Comparison of ENCODE assay signal across 18 cellular contexts in genomic region chr9:73775757-73776156, GRCh38.
DNase-seq lines count a peak whose midpoint lies in the region; ATAC-seq and TF ChIP-seq lines count a peak whose summit lies in the region.
"Had no signal": no experiment of that assay in that cellular context is flagged by ENCODE, and none has a peak within 500 bp of the region (broad histone marks: within the 10 kb centered on the region; RNA-seq: fewer than 3 reads in every experiment).

No MANE protein-coding gene starts in this region.

- no peak overlapping the region for H3K27ac ChIP-seq in mammary epithelial cell (ENCODE audit: insufficient read depth, low read depth, low read length)
- H3K27ac ChIP-seq in breast epithelium, result no peak overlapping the region
- H3K27ac ChIP-seq in adrenal gland, result no peak overlapping the region
- H3K27ac ChIP-seq in mesenchymal stem cell (ENCODE audit: low read length, poor library complexity, severe bottlenecking), result no peak overlapping the region
- H3K27ac ChIP-seq in CD8-positive, alpha-beta T cell (ENCODE audit: low read depth, low read length), result no peak overlapping the region
- H3K27ac ChIP-seq: 22Rv1, PC-9, SJSA1 had no signal

- 52% methylated on average over 2 of the region's 2 CpGs for WGBS in mammary epithelial cell (ENCODE audit: low coverage, missing lambda C conversion rate)
- 47 to 66% (median 62%) methylated on average over 2 of the region's 2 CpGs for WGBS in adrenal gland, 4 donors
- no CpG with 5 or more reads among the region's 2 CpGs for WGBS in mesenchymal stem cell

- CTCF ChIA-PET in mammary epithelial cell (lab: Charles Lee; ENCODE audit: low non-redundant PET), result no interaction called here
- CTCF ChIA-PET in CD8-positive, alpha-beta T cell (lab: Charles Lee), result no interaction called here

- H3K9ac ChIP-seq in mammary epithelial cell (ENCODE audit: insufficient read depth, low read length) (no peak overlapping the region), mesenchymal stem cell (ENCODE audit: low read length) (no peak overlapping the region)

- H3K27ac Mint-ChIP-seq in CD8-positive, alpha-beta T cell, result no peak overlapping the region

- in situ Hi-C loops in mammary epithelial cell (cut with MboI; ENCODE audit: low sequenced_read_pairs in 2 of 2), result no loop called here

- no peak overlapping the region for H3K4me3 Mint-ChIP-seq in CD8-positive, alpha-beta T cell

- no peaks in the 10 kb centered on the region for H3K36me3 ChIP-seq in mammary epithelial cell (ENCODE audit: insufficient read depth, low read length)
- no peaks in the 10 kb centered on the region for H3K36me3 ChIP-seq in breast epithelium
- no peaks in the 10 kb centered on the region for H3K36me3 ChIP-seq in adrenal gland (replicated peaks in 1 of 2)
- H3K36me3 ChIP-seq in mesenchymal stem cell (ENCODE audit: control insufficient read depth in 1 of 2, insufficient read depth in 2 of 2, low read depth in 1 of 2, low read length in 2 of 2), result no peaks in the 10 kb centered on the region
- H3K36me3 ChIP-seq in CD8-positive, alpha-beta T cell (ENCODE audit: insufficient read depth, low read length), result no peaks in the 10 kb centered on the region
- H3K36me3 ChIP-seq: SJSA1 had no signal

- H2BK120ac ChIP-seq in mesenchymal stem cell (ENCODE audit: low read depth, low read length), result no peak overlapping the region

- no peaks in the 10 kb centered on the region for H4K20me1 ChIP-seq in mammary epithelial cell (ENCODE audit: insufficient read depth, low read length)

- dilution Hi-C loops in mammary epithelial cell (cut with HindIII; ENCODE audit: low sequenced_read_pairs), result no loop called here

- H2BK12ac ChIP-seq in mesenchymal stem cell (ENCODE audit: low read length in 2 of 2), result no peak overlapping the region

- H3K79me2 ChIP-seq in mammary epithelial cell (ENCODE audit: insufficient read depth, low read length), result no peaks in the 10 kb centered on the region

- H3K4me1 ChIP-seq in mammary epithelial cell (ENCODE audit: insufficient read depth, low read length) (peaks cover 6% of the 10 kb centered on the region), breast epithelium (no peaks in the 10 kb centered on the region), adrenal gland (replicated peaks in 1 of 2) (no peaks in the 10 kb centered on the region), mesenchymal stem cell (ENCODE audit: control insufficient read depth, insufficient read depth, low read depth, low read length) (no peaks in the 10 kb centered on the region)
- H3K4me1 ChIP-seq in CD8-positive, alpha-beta T cell (ENCODE audit: insufficient read depth, low read length), result no peaks in the 10 kb centered on the region
- H3K4me1 ChIP-seq: SJSA1 had no signal

- TF ChIP-seq CTCF in mammary epithelial cell (conservative IDR thresholded peaks at IDR 0.05 in 1 of 2, IDR thresholded peaks at IDR 0.05 in 1 of 2; ENCODE audit: extremely low read depth in 1 of 2, insufficient read depth in 1 of 2, low read depth in 1 of 2, low read length in 2 of 2) (no peak), breast epithelium (IDR thresholded peaks at IDR 0.05) (no peak), choroid plexus epithelial cell (conservative IDR thresholded peaks at IDR 0.05; ENCODE audit: low read depth, low read length) (no peak), fibroblast of the aortic adventitia (IDR thresholded peaks at IDR 0.05; ENCODE audit: insufficient read depth, low read length) (no peak), adrenal gland (IDR thresholded peaks at IDR 0.05) (no peak)
- no peak for TF ChIP-seq CTCF in CD8-positive, alpha-beta T cell (IDR thresholded peaks at IDR 0.05)

- H3K79me1 ChIP-seq in mesenchymal stem cell (replicated peaks; ENCODE audit: low read length, poor library complexity, severe bottlenecking), result no peaks in the 10 kb centered on the region

- BruUV-seq in mammary epithelial cell (replicated peaks; lab: Mats Ljungman, UMichigan), result no TSS peak

- H3K18ac ChIP-seq in mesenchymal stem cell (ENCODE audit: low read depth in 1 of 2, low read length in 2 of 2), result no peak overlapping the region

- H2BK15ac ChIP-seq in mesenchymal stem cell (ENCODE audit: low read depth, poor library complexity, severe bottlenecking), result no peak overlapping the region

- no peak overlapping the region for H2BK5ac ChIP-seq in mesenchymal stem cell (ENCODE audit: low read depth, low read length, poor library complexity, severe bottlenecking)

- H3K4me3 ChIP-seq in mammary epithelial cell (replicated peaks in 1 of 3; ENCODE audit: insufficient read depth in 1 of 3, low read depth in 2 of 3, low read length in 3 of 3) (no peak overlapping the region), breast epithelium (no peak overlapping the region), choroid plexus epithelial cell (ENCODE audit: low read depth, low read length) (no peak overlapping the region), fibroblast of the aortic adventitia (ENCODE audit: low read depth, low read length) (no peak overlapping the region), adrenal gland (no peak overlapping the region), mesenchymal stem cell (ENCODE audit: insufficient read depth in 1 of 2, low read depth in 1 of 2, low read length in 2 of 2) (no peak overlapping the region)
- no peak overlapping the region for H3K4me3 ChIP-seq in CD8-positive, alpha-beta T cell (ENCODE audit: low read depth, low read length)
- H3K4me3 ChIP-seq: PC-9, SJSA1 had no signal

- TF ChIP-seq POLR2A in breast epithelium (IDR thresholded peaks at IDR 0.05), result no peak
- no peak for TF ChIP-seq POLR2A in adrenal gland (IDR thresholded peaks at IDR 0.05)

- intact Hi-C loops in mammary epithelial cell (cut with micrococcal nuclease), result no loop called here
- intact Hi-C loops in breast epithelium (cut with DNase I; ENCODE audit: low total_unique reads), result no loop called here
- intact Hi-C loops in adrenal gland (cut with DNase I), result no loop called here
- intact Hi-C loops in CD8-positive, alpha-beta T cell (cut with DNase I, micrococcal nuclease), result no loop called here

- H3K14ac ChIP-seq in mesenchymal stem cell (ENCODE audit: low read length in 2 of 2), result no peak overlapping the region

- no peaks in the 10 kb centered on the region for H3K36me3 Mint-ChIP-seq in CD8-positive, alpha-beta T cell

- peak; percentile 26 for DNase-seq in mammary epithelial cell
- DNase-seq in breast epithelium (ENCODE audit: low spot score in 2 of 2), result no peak
- peak; percentile 56 for DNase-seq in choroid plexus epithelial cell (ENCODE audit: low read depth)
- peak; percentile 4 for DNase-seq in fibroblast of the aortic adventitia (ENCODE audit: low read depth)
- DNase-seq in adrenal gland, result no peak
- no peak for DNase-seq in mesenchymal stem cell
- DNase-seq in CD8-positive, alpha-beta T cell, result no peak
- DNase-seq: ACHN, KBM-7, NCI-H2029, NCI-H446 treated with DMSO at 0.1 percent for 48 hours, NCI-H526 treated with DMSO at 0.1 percent for 48 hours, PC-9, Right ventricle myocardium superior had no signal

- ATAC-seq in GM18868 (IDR thresholded peaks at IDR 0.05; ENCODE audit: unreplicated experiment), result no peak
- ATAC-seq in CD8-positive, alpha-beta T cell, result no peak
- ATAC-seq: HCT116 had no signal

- no peaks in the 10 kb centered on the region for H3K4me1 Mint-ChIP-seq in CD8-positive, alpha-beta T cell (ENCODE audit: low read depth)

- POLR2A ChIA-PET in CD8-positive, alpha-beta T cell (lab: Charles Lee), result no interaction called here

- H3K27me3 ChIP-seq in mammary epithelial cell (ENCODE audit: insufficient read depth, low read length) (no peaks in the 10 kb centered on the region), breast epithelium (no peaks in the 10 kb centered on the region), adrenal gland (no peaks in the 10 kb centered on the region), mesenchymal stem cell (ENCODE audit: control insufficient read depth in 1 of 2, insufficient read depth in 1 of 2, low read length in 2 of 2) (no peaks in the 10 kb centered on the region)
- no peaks in the 10 kb centered on the region for H3K27me3 ChIP-seq in CD8-positive, alpha-beta T cell (ENCODE audit: insufficient read depth, low read length)
- H3K27me3 ChIP-seq: SJSA1 had no signal

- H3K4me2 ChIP-seq in mammary epithelial cell (ENCODE audit: insufficient read depth, low read depth, low read length), result no peak overlapping the region
- H3K4me2 ChIP-seq in mesenchymal stem cell (ENCODE audit: low read length, poor library complexity, severe bottlenecking), result no peak overlapping the region
- H3K4me2 ChIP-seq: PC-9 had no signal

- H2AFZ ChIP-seq in mammary epithelial cell (ENCODE audit: low read depth, low read length) (no peak overlapping the region), mesenchymal stem cell (ENCODE audit: low read depth, low read length) (no peak overlapping the region)
- H2AFZ ChIP-seq: PC-9 had no signal

- peaks cover 3% of the 10 kb centered on the region for H3K9me3 Mint-ChIP-seq in CD8-positive, alpha-beta T cell

- no peak overlapping the region for H4K8ac ChIP-seq in mesenchymal stem cell (ENCODE audit: low read length)

- H3K23ac ChIP-seq in mesenchymal stem cell (ENCODE audit: low read length in 2 of 2), result no peak overlapping the region

- H2AK5ac ChIP-seq in mesenchymal stem cell (ENCODE audit: low read length, severe bottlenecking), result no peak overlapping the region

- H3K9me3 ChIP-seq in mammary epithelial cell (replicated peaks; ENCODE audit: insufficient read depth, low read length), result peaks cover 4% of the 10 kb centered on the region
- no peaks in the 10 kb centered on the region for H3K9me3 ChIP-seq in breast epithelium
- H3K9me3 ChIP-seq in adrenal gland (replicated peaks in 1 of 3), result no peaks in the 10 kb centered on the region
- no peaks in the 10 kb centered on the region for H3K9me3 ChIP-seq in mesenchymal stem cell (ENCODE audit: control insufficient read depth, low read length)
- H3K9me3 ChIP-seq in CD8-positive, alpha-beta T cell (ENCODE audit: low read length), result no peaks in the 10 kb centered on the region
- H3K9me3 ChIP-seq: SJSA1 had no signal

- no peak overlapping the region for H4K91ac ChIP-seq in mesenchymal stem cell (ENCODE audit: low read length)

- H3K27me3 Mint-ChIP-seq in CD8-positive, alpha-beta T cell (ENCODE audit: low read depth), result no peaks in the 10 kb centered on the region

- no peak overlapping the region for H3K4ac ChIP-seq in mesenchymal stem cell (ENCODE audit: low read depth in 1 of 2, low read length in 2 of 2)

Comparison
In these comparisons a context has a peak if more than half of its experiments do, and no peak if none do; other contexts are left out.
1. DNase-seq: peak in mammary epithelial cell (single experiment), choroid plexus epithelial cell (single experiment) and fibroblast of the aortic adventitia (single experiment); none in breast epithelium (0 of 2), adrenal gland (0 of 7), mesenchymal stem cell (single experiment) and CD8-positive, alpha-beta T cell (0 of 7).